ENCODE assay signal across 22 cellular contexts in genomic region chr2:240575101-240575965, GRCh38. TPM values are rescaled to one million over a fixed set of nuclear protein-coding genes. Genes with fewer than 3 reads are reported as not detected.
A peak's percentile ranks its signal among the peaks of the same experiment; 100 is the strongest.
DNase-seq lines count a peak whose midpoint lies in the region; ATAC-seq and TF ChIP-seq lines count a peak whose summit lies in the region.
"Had no signal": no experiment of that assay in that cellular context is flagged by ENCODE, and none has a peak within 500 bp of the region (broad histone marks: within the 10 kb centered on the region; RNA-seq: fewer than 3 reads in every experiment).

No MANE protein-coding gene starts in this region.

- H4K20me1 ChIP-seq in osteoblast (ENCODE audit: insufficient read depth, low read length), result peaks cover 24% of the 10 kb centered on the region

- H3K36me3 ChIP-seq in HEK293 (ENCODE audit: control insufficient read depth in 2 of 2, insufficient read depth in 1 of 2, low read length in 2 of 2), result peaks cover 0 to 47% of the 10 kb centered on the region in 2 experiments; a peak in 1 of 3 replicates
- H3K36me3 ChIP-seq in osteoblast (ENCODE audit: insufficient read depth, low read length), result peaks cover 4% of the 10 kb centered on the region
- H3K36me3 ChIP-seq: breast epithelium had no signal

- H3K27ac ChIP-seq in HEK293 (ENCODE audit: extremely low read depth, low read depth, low read length) (no peak overlapping the region), osteoblast (ENCODE audit: low read depth, low read length) (no peak overlapping the region)
- H3K27ac ChIP-seq: BLaER1 treated with 17β-estradiol and CSF1 and Interleukin-3, amounts not matched to agents 10 nM and 100 nM; colonic mucosa; esophagus muscularis mucosa; gastrocnemius medialis; parathyroid adenoma had no signal

- CTCF ChIA-PET in HEK293 (lab: Yijun Ruan, JAX), result interaction anchor here (0.7 kb wide), 1 partner anchor 11 kb away, joined by 4 read pairs; the partner anchor contains the start of gene CAPN10

- H3K9me3 ChIP-seq in HEK293 (ENCODE audit: control insufficient read depth, insufficient read depth, low read depth, low read length) (no peaks in the 10 kb centered on the region), osteoblast (ENCODE audit: low read depth, low read length) (no peaks in the 10 kb centered on the region)
- H3K9me3 ChIP-seq: BLaER1 treated with 17β-estradiol and CSF1 and Interleukin-3, amounts not matched to agents 10 nM and 100 nM; breast epithelium; colonic mucosa; esophagus muscularis mucosa; gastrocnemius medialis; stomach; tibial nerve had no signal

- no peak overlapping the region for H3K4me3 ChIP-seq in HEK293 (ENCODE audit: low read depth, low read length)
- no peak overlapping the region for H3K4me3 ChIP-seq in osteoblast (ENCODE audit: insufficient read depth, low read length)
- H3K4me3 ChIP-seq: BLaER1 treated with 17β-estradiol and CSF1 and Interleukin-3, amounts not matched to agents 10 nM and 100 nM; breast epithelium; colonic mucosa; esophagus muscularis mucosa; gastrocnemius medialis; stomach; tibial nerve had no signal

- peak; percentile 49 for ATAC-seq in esophagus mucosa
- ATAC-seq: gastrocnemius medialis, sciatic nerve had no signal

- no peak overlapping the region for H2AFZ ChIP-seq in osteoblast (ENCODE audit: low read length)
- H2AFZ ChIP-seq: parathyroid adenoma had no signal

- peaks cover 7% of the 10 kb centered on the region for H3K4me1 ChIP-seq in HEK293 (ENCODE audit: control insufficient read depth, insufficient read depth, low read length)
- H3K4me1 ChIP-seq in osteoblast (ENCODE audit: insufficient read depth, low read length), result peaks cover 9% of the 10 kb centered on the region
- H3K4me1 ChIP-seq: parathyroid adenoma had no signal

- no peak overlapping the region for H3K4me2 ChIP-seq in osteoblast (ENCODE audit: insufficient read depth, low read length)
- H3K4me2 ChIP-seq: BLaER1 treated with 17β-estradiol and CSF1 and Interleukin-3, amounts not matched to agents 10 nM and 100 nM had no signal

- TF ChIP-seq CTCF in HEK293 (tag by site-specific recombination; IDR thresholded peaks at IDR 0.05) (no peak), osteoblast (IDR thresholded peaks at IDR 0.05; ENCODE audit: extremely low read depth, low read depth, low read length) (no peak)

- POLR2A ChIA-PET in HEK293 (lab: Yijun Ruan, JAX), result interaction anchor here (1.4 kb wide), 1 partner anchor 11 kb away, joined by 5 read pairs; the partner anchor contains the start of gene CAPN10

- peak; percentile 65 for DNase-seq in osteoblast (ENCODE audit: insufficient read length, low spot score, missing footprints)
- no peak for DNase-seq in NCI-H1930 (lab: John Stamatoyannopoulos, UW)
- no peak for DNase-seq in mucosa of gallbladder (ENCODE audit: low spot score)
- DNase-seq in NCI-H187 treated with DMSO at 0.1 percent for 48 hours (lab: John Stamatoyannopoulos, UW), result no peak
- DNase-seq: activated CD8-positive, alpha-beta memory T cell treated with anti-CD3 and anti-CD28 coated beads for 24 hours; activated naive CD4-positive, alpha-beta T cell; activated T-cell treated with anti-CD3 and anti-CD28 coated beads, Interleukin-2, amount 50 U/mL, for 1 hour; colonic mucosa; DND-41; effector memory CD4-positive, alpha-beta T cell; gastrocnemius medialis; NCI-H1105 treated with DMSO at 0.1 percent for 48 hours; NCI-H524 treated with DMSO at 0.1 percent for 48 hours; stomach had no signal

- H3K79me2 ChIP-seq in osteoblast (ENCODE audit: insufficient read depth, low read length), result peaks cover 15% of the 10 kb centered on the region

- H3K27me3 ChIP-seq in osteoblast (ENCODE audit: insufficient read depth, low read length), result no peaks in the 10 kb centered on the region
- H3K27me3 ChIP-seq: BLaER1 treated with 17β-estradiol and CSF1 and Interleukin-3, amounts not matched to agents 10 nM and 100 nM; breast epithelium; colonic mucosa; esophagus muscularis mucosa; gastrocnemius medialis; stomach; tibial nerve had no signal

TF ChIP-seq in HEK293, 187 proteins besides CTCF, POLR2A, EP300 and RAD21:
- TF ChIP-seq ZNF394 (tag by site-specific recombination; IDR thresholded peaks at IDR 0.05; ENCODE audit: borderline replicate concordance) (no peak), ZNF692 (tag by site-specific recombination; IDR thresholded peaks at IDR 0.05) (no peak), ZNF221 (tag by site-specific recombination; IDR thresholded peaks at IDR 0.05; ENCODE audit: borderline replicate concordance) (no peak), HIC1 (tag by site-specific recombination; IDR thresholded peaks at IDR 0.05) (0 out of 2 replicates have a peak, but pooled peaks have one; percentile 38), ZNF837 (tag by site-specific recombination; IDR thresholded peaks at IDR 0.05) (no peak)
TF ChIP-seq in HEK293: peak in this region for 1.

RNA-seq across cellular contexts. Expression of gene RNPEPL1, which starts 7.0 kb away (rescaled TPM):
- total RNA-seq in esophagus mucosa (44.6 TPM), osteoblast (13.0 and 14.7 TPM in 2 replicates), mucosa of gallbladder (91.8 TPM)

RNA-seq across cellular contexts. Expression of gene CAPN10, which starts 11.2 kb away (rescaled TPM):
- total RNA-seq in esophagus mucosa (10.5 TPM), osteoblast (21.0 and 22.1 TPM in 2 replicates), mucosa of gallbladder (56.1 TPM)

RNA-seq across cellular contexts. Expression of gene DUSP28, which starts 15.2 kb away (rescaled TPM):
- total RNA-seq in esophagus mucosa (3.7 TPM), osteoblast (3.2 and 4.7 TPM in 2 replicates), mucosa of gallbladder (4.0 TPM)

RNA-seq across cellular contexts. Expression of gene ANKMY1, which starts 17.5 kb away (rescaled TPM):
- total RNA-seq in esophagus mucosa (8.9 TPM), osteoblast (11.2 and 11.5 TPM in 2 replicates), mucosa of gallbladder (25.6 TPM)

RNA-seq across cellular contexts. Expression of gene GPR35, which starts 49.9 kb away (rescaled TPM):
- total RNA-seq in esophagus mucosa (0.24 TPM), osteoblast (1.1 and 1.5 TPM in 2 replicates), mucosa of gallbladder (71.2 TPM)
